8 cellular contexts compared by ENCODE assay signal in genomic region chr15:66862878-66863335, GRCh38.
DNase-seq lines count a peak whose midpoint lies in the region; ATAC-seq and TF ChIP-seq lines count a peak whose summit lies in the region.

No MANE protein-coding gene starts in this region.

- DNase-seq in Daoy (ENCODE audit: low read depth) (peak; percentile 86), fibroblast of gingiva (ENCODE audit: low read depth) (peak; percentile 74), stomach (peak; percentile 88)
- DNase-seq in activated T-cell treated with anti-CD3 and anti-CD28 coated beads, Interleukin-2, amount 50 U/mL, for 24 hours: peak; percentile 85

- no peak overlapping the region for H3K4me3 ChIP-seq in neural cell (ENCODE audit: low read length)
- no peak overlapping the region for H3K4me3 ChIP-seq in stomach

- H3K36me3 Mint-ChIP-seq in activated T-cell treated with anti-CD3 and anti-CD28 coated beads, Interleukin-2, amount 50 U/mL, for 24 hours (ENCODE audit: low read depth): no peaks in the 10 kb centered on the region

- no peaks in the 10 kb centered on the region for H3K79me2 ChIP-seq in neural cell (replicated peaks; ENCODE audit: insufficient read depth, low read length)

- peaks cover 3% of the 10 kb centered on the region for H3K4me1 Mint-ChIP-seq in activated T-cell treated with anti-CD3 and anti-CD28 coated beads, Interleukin-2, amount 50 U/mL, for 24 hours (ENCODE audit: low read depth)

- H3K27ac ChIP-seq in neural cell (ENCODE audit: low read length) (no peak overlapping the region), stomach (no peak overlapping the region)

- peak; percentile 59 for TF ChIP-seq RAD21 in neural cell (conservative IDR thresholded peaks at IDR 0.05)

- H3K9ac ChIP-seq in neural cell (ENCODE audit: low read length): no peak overlapping the region

- H3K4me3 Mint-ChIP-seq in activated T-cell treated with anti-CD3 and anti-CD28 coated beads, Interleukin-2, amount 50 U/mL, for 24 hours: no peak overlapping the region

- no peaks in the 10 kb centered on the region for H3K27me3 ChIP-seq in neural cell (ENCODE audit: insufficient read depth, low read depth, low read length)
- H3K27me3 ChIP-seq in stomach: no peaks in the 10 kb centered on the region

- no peak for TF ChIP-seq POLR2A in stomach (IDR thresholded peaks at IDR 0.05)

- no peak for TF ChIP-seq EP300 in neural cell (conservative IDR thresholded peaks at IDR 0.05; ENCODE audit: poor library complexity, severe bottlenecking)
- TF ChIP-seq EP300 in stomach (IDR thresholded peaks at IDR 0.05): no peak

- H3K9me3 Mint-ChIP-seq in activated T-cell treated with anti-CD3 and anti-CD28 coated beads, Interleukin-2, amount 50 U/mL, for 24 hours: no peaks in the 10 kb centered on the region

- intact Hi-C loops in stomach (cut with DNase I; ENCODE audit: low total_unique reads): no loop called here

- H3F3A ChIP-seq in neural cell (ENCODE audit: insufficient read depth, low read length, poor library complexity, severe bottlenecking): no peaks in the 10 kb centered on the region

- H3K4me2 ChIP-seq in neural cell (ENCODE audit: low read length): no peak overlapping the region

- 2 to 5% (median 3%) methylated on average over 9 of the region's 9 CpGs for WGBS in stomach, 5 donors

- peaks cover 0 to 9% (median 4%) of the 10 kb centered on the region in 4 donors for H3K4me1 ChIP-seq in stomach

- no peaks in the 10 kb centered on the region for H3K9me3 ChIP-seq in neural cell (ENCODE audit: low read length)
- H3K9me3 ChIP-seq in stomach: no peaks in the 10 kb centered on the region

- H3K36me3 ChIP-seq in neural cell (ENCODE audit: insufficient read depth, low read length): no peaks in the 10 kb centered on the region
- H3K36me3 ChIP-seq in stomach: peaks cover 0 to 4% (median 0%) of the 10 kb centered on the region in 4 donors

- ATAC-seq in HG03159 (IDR thresholded peaks at IDR 0.05; ENCODE audit: unreplicated experiment): peak; percentile 52
- no peak for ATAC-seq in GM19397 (IDR thresholded peaks at IDR 0.05; ENCODE audit: unreplicated experiment)

- no peak overlapping the region for H2AFZ ChIP-seq in neural cell (ENCODE audit: low read depth, low read length)

- H3K27ac Mint-ChIP-seq in activated T-cell treated with anti-CD3 and anti-CD28 coated beads, Interleukin-2, amount 50 U/mL, for 24 hours: no peak overlapping the region

- peak; percentile 72 for TF ChIP-seq CTCF in neural cell (IDR thresholded peaks at IDR 0.05; ENCODE audit: poor library complexity, severe bottlenecking)
- peak in 6 of 7 experiments; percentile 31 to 94 (median 88) for TF ChIP-seq CTCF in stomach (IDR thresholded peaks at IDR 0.05)

- H4K20me1 ChIP-seq in neural cell (ENCODE audit: insufficient read depth): no peaks in the 10 kb centered on the region

- H3K9me2 ChIP-seq in neural cell (ENCODE audit: insufficient read depth, low read length): no peaks in the 10 kb centered on the region

- peaks cover 46% of the 10 kb centered on the region for H3K27me3 Mint-ChIP-seq in activated T-cell treated with anti-CD3 and anti-CD28 coated beads, Interleukin-2, amount 50 U/mL, for 24 hours

TF ChIP-seq in PFSK-1, 5 proteins besides CTCF, POLR2A, EP300 and RAD21:
- no peak for TF ChIP-seq REST (IDR thresholded peaks at IDR 0.05; ENCODE audit: insufficient read depth in 1 of 2, low read depth in 2 of 2, low read length in 2 of 2)
- peak; percentile 36 for TF ChIP-seq FOXP2 (optimal IDR thresholded peaks at IDR 0.05; ENCODE audit: borderline replicate concordance, extremely low read depth, extremely low read length, insufficient read depth)
- no peak for TF ChIP-seq TAF1 (IDR thresholded peaks at IDR 0.05; ENCODE audit: borderline replicate concordance, insufficient read depth, low read length)

TF ChIP-seq in neural cell, 6 proteins besides CTCF, POLR2A, EP300 and RAD21:
- TF ChIP-seq SMC3 (conservative IDR thresholded peaks at IDR 0.05; ENCODE audit: poor library complexity) (peak; percentile 67), MXI1 (conservative IDR thresholded peaks at IDR 0.05; ENCODE audit: poor library complexity, severe bottlenecking) (no peak), REST (IDR thresholded peaks at IDR 0.05; ENCODE audit: borderline replicate concordance) (no peak), POLR2AphosphoS5 (IDR thresholded peaks at IDR 0.05) (no peak), EZH2 (IDR thresholded peaks at IDR 0.05; ENCODE audit: borderline replicate concordance, insufficient read depth, low read length, poor library complexity, severe bottlenecking) (no peak)
